In genomic region chr20:6029538-6029937, GRCh38 we compare ENCODE assay signal across 33 cellular contexts. TPM values are rescaled to one million over a fixed set of nuclear protein-coding genes. Genes with fewer than 3 reads are reported as not detected.
A peak's percentile ranks its signal among the peaks of the same experiment; 100 is the strongest.
DNase-seq lines count a peak whose midpoint lies in the region; ATAC-seq, FAIRE-seq and TF ChIP-seq lines count a peak whose summit lies in the region.
"Had no signal": no experiment of that assay in that cellular context is flagged by ENCODE, and none has a peak within 500 bp of the region (broad histone marks: within the 10 kb centered on the region; RNA-seq: fewer than 3 reads in every experiment).

No MANE protein-coding gene starts in this region.

- no peak for TF ChIP-seq RAD21 in HepG2 (CRISPR knock-in tag; IDR thresholded peaks at IDR 0.05)

- peaks cover 21% of the 10 kb centered on the region for H4K20me1 ChIP-seq in HepG2 (ENCODE audit: insufficient read depth, low read length)

- no peak overlapping the region for H3K4me2 ChIP-seq in HepG2 (ENCODE audit: low read depth, low read length)
- H3K4me2 ChIP-seq: BLaER1 treated with 17β-estradiol and CSF1 and Interleukin-3, amounts not matched to agents 10 nM and 100 nM; KMS-11; PC-9 had no signal

- peak; percentile 61 for DNase-seq in AG08395 (ENCODE audit: low spot score)
- DNase-seq in HCEC 1CT, result peak; percentile 62
- peak; percentile 51 for DNase-seq in choroid plexus epithelial cell (ENCODE audit: low read depth)
- DNase-seq in HepG2 (ENCODE audit: low spot score), result no peak
- DNase-seq in SW480 (ENCODE audit: low spot score), result no peak
- DNase-seq: activated CD4-positive, alpha-beta T cell treated with anti-CD3 and anti-CD28 coated beads for 1 hour; activated CD8-positive, alpha-beta T cell treated with anti-CD3 and anti-CD28 coated beads for 36 hours; aorta; caudate nucleus; DMS153; effector memory CD8-positive, alpha-beta T cell; erythroblast; hypothalamus; immature natural killer cell; mesendoderm; NCI-H1417; NCI-H2029 treated with DMSO at 0.1 percent for 48 hours; NCI-H2227 treated with DMSO at 0.1 percent for 48 hours; NCI-H526; pancreas; PC-9; retina; Right ventricle myocardium superior; stimulated activated CD4-positive, alpha-beta T cell treated with anti-CD3 and anti-CD28 coated beads, Interleukin-1b, Interleukin-23, amount 100 ng/mL, for 48 hours; stimulated activated naive CD8-positive, alpha-beta T cell treated with anti-CD3 and anti-CD28 coated beads, Interleukin-15, amount 100 ng/mL, for 72 hours; thyroid gland had no signal

- no peak overlapping the region for H2AFZ ChIP-seq in HepG2 (ENCODE audit: low read length)
- H2AFZ ChIP-seq: PC-9 had no signal

- H3K4me3 ChIP-seq in choroid plexus epithelial cell (ENCODE audit: low read depth, low read length) (no peak overlapping the region), HepG2 (replicated peaks in 1 of 3; ENCODE audit: insufficient read depth in 1 of 3, low read depth in 2 of 3, low read length in 3 of 3) (no peak overlapping the region)
- H3K4me3 ChIP-seq: BLaER1 treated with 17β-estradiol and CSF1 and Interleukin-3, amounts not matched to agents 10 nM and 100 nM; GM12878; pancreas; PC-9; thyroid gland had no signal

- intact Hi-C loops in HepG2 (cut with micrococcal nuclease; ENCODE audit: unreplicated experiment), result no loop called here

- H3K27ac ChIP-seq in HepG2 (ENCODE audit: extremely low read length, insufficient read depth, low read length), result no peak overlapping the region
- H3K27ac ChIP-seq: BLaER1 treated with 17β-estradiol and CSF1 and Interleukin-3, amounts not matched to agents 10 nM and 100 nM; KMS-11; pancreas; PC-9; thyroid gland had no signal

- POLR2A ChIA-PET in HepG2 (lab: Yijun Ruan, JAX), result interaction anchor here (0.6 to 1.9 kb wide), 4 partner anchors 21 to 501 kb away, joined by 3 to 7 read pairs (median 4); no protein-coding TSS in a partner anchor

- H3K36me3 ChIP-seq in HepG2 (replicated peaks in 1 of 2; ENCODE audit: control insufficient read depth in 1 of 2, insufficient read depth in 2 of 2, low read length in 2 of 2), result peaks cover 26 to 73% of the 10 kb centered on the region in 2 experiments
- H3K36me3 ChIP-seq: pancreas had no signal

- TF ChIP-seq POLR2A in HepG2 (IDR thresholded peaks at IDR 0.05; ENCODE audit: insufficient read depth in 1 of 2, low read depth in 2 of 2, low read length in 2 of 2), result no peak

- peaks cover 40% of the 10 kb centered on the region for H3K79me2 ChIP-seq in HepG2 (ENCODE audit: insufficient read depth, low read length)

- peaks cover 5% of the 10 kb centered on the region for H3K4me1 ChIP-seq in HepG2 (ENCODE audit: insufficient read depth, low read length)
- H3K4me1 ChIP-seq: thyroid gland had no signal

- no peak for FAIRE-seq in HepG2 (lab: Jason Lieb, UNC)
- FAIRE-seq: GM12878, H54, pancreas had no signal

- in situ Hi-C loops in HepG2 (cut with HindIII; ENCODE audit: extremely low pct_ligation_motif_present, low pct_unique_long_range_greater_than_20kb), result no loop called here

- no TSS peak for BruUV-seq in HepG2 (replicated peaks; lab: Mats Ljungman, UMichigan)

- TF ChIP-seq CTCF in choroid plexus epithelial cell (conservative IDR thresholded peaks at IDR 0.05; ENCODE audit: low read depth, low read length), result no peak
- TF ChIP-seq CTCF in HepG2 (CRISPR knock-in tag; IDR thresholded peaks at IDR 0.05), result no peak

- H3K27me3 ChIP-seq in HepG2 (ENCODE audit: control insufficient read depth in 1 of 2, insufficient read depth in 2 of 2, low read length in 2 of 2), result no peaks in the 10 kb centered on the region
- H3K27me3 ChIP-seq: BLaER1 treated with 17β-estradiol and CSF1 and Interleukin-3, amounts not matched to agents 10 nM and 100 nM; pancreas; thyroid gland had no signal

- no peak for TF ChIP-seq EP300 in HepG2 (IDR thresholded peaks at IDR 0.05; ENCODE audit: low read depth in 2 of 2, low read length in 2 of 2)
- TF ChIP-seq EP300 in HepG2 (CRISPR knock-in tag; IDR thresholded peaks at IDR 0.05; ENCODE audit: borderline replicate concordance), result no peak

- CTCF ChIA-PET in HepG2 (lab: Yijun Ruan, JAX; ENCODE audit: low intra/inter-chr PET ratio, low total read pairs), result no interaction called here

- no peak overlapping the region for H3K9ac ChIP-seq in HepG2 (ENCODE audit: insufficient read depth, low read depth, low read length)
- H3K9ac ChIP-seq: BLaER1 treated with 17β-estradiol and CSF1 and Interleukin-3, amounts not matched to agents 10 nM and 100 nM; KMS-11 had no signal

- ATAC-seq in HepG2 (no peak), GM18870 (IDR thresholded peaks at IDR 0.05; ENCODE audit: unreplicated experiment) (no peak), HG02623 (IDR thresholded peaks at IDR 0.05; ENCODE audit: unreplicated experiment) (no peak)
- ATAC-seq: activated CD8-positive, alpha-beta T cell treated with anti-CD3 and anti-CD28 coated beads for 36 hours; activated naive CD4-positive, alpha-beta T cell treated with anti-CD3 and anti-CD28 coated beads, Interleukin-2, amount 50 U/mL, for 72 hours; effector memory CD8-positive, alpha-beta T cell; GM12878; stimulated activated naive CD8-positive, alpha-beta T cell treated with anti-CD3 and anti-CD28 coated beads, Interleukin-15, amount 100 ng/mL, for 72 hours had no signal

- H3K9me3 ChIP-seq in HepG2 (ENCODE audit: low read length), result peaks cover 6% of the 10 kb centered on the region; the same call in 1 of the 2 replicates
- H3K9me3 ChIP-seq: thyroid gland had no signal

- 95% methylated on average over 6 of the region's 6 CpGs for WGBS in HepG2 (ENCODE audit: low lambda C conversion rate)

TF ChIP-seq in HepG2, 621 proteins besides CTCF, POLR2A, EP300 and RAD21:
- TF ChIP-seq ZNF557 (CRISPR knock-in tag; IDR thresholded peaks at IDR 0.05) (no peak), PAWR (CRISPR knock-in tag; IDR thresholded peaks at IDR 0.05; ENCODE audit: borderline replicate concordance) (0 out of 2 replicates have a peak, but pooled peaks have one; percentile 55)

RNA-seq across cellular contexts. Expression of gene CRLS1, which starts 23.6 kb away (rescaled TPM):
- 281 and 337 TPM in 2 replicates for total RNA-seq in HepG2 (2016; rRNA removed; fragmentation: Illumina TruSeq; extraction: Trizol)
- total RNA-seq in HepG2 (2016; cell fraction: cytosol; rRNA removed; fragmentation: Illumina TruSeq; extraction: Trizol; ENCODE audit: low read depth), result 75.0 and 86.3 TPM in 2 replicates
- total RNA-seq in HepG2 (2016; cell fraction: insoluble cytoplasmic fraction; rRNA removed; fragmentation: Illumina TruSeq; extraction: Trizol), result 288 and 374 TPM in 2 replicates
- total RNA-seq in HepG2 (2016; cell fraction: membrane; rRNA removed; fragmentation: Illumina TruSeq; extraction: Trizol), result 243 and 244 TPM in 2 replicates
- total RNA-seq in HepG2 (2016; cell fraction: nucleus; rRNA removed; fragmentation: Illumina TruSeq; extraction: Trizol), result 171 and 177 TPM in 2 replicates
- 188 and 295 TPM in 2 replicates for polyA plus RNA-seq in HepG2 (2011; rRNA removed)
- polyA plus RNA-seq in HepG2 (2011; cell fraction: cytosol; rRNA removed), result 117 and 135 TPM in 2 replicates
- polyA plus RNA-seq in HepG2 (2011; cell fraction: nucleus; rRNA removed), result 60.7 and 71.4 TPM in 2 replicates
- 64.0 and 97.7 TPM in 2 replicates for polyA plus RNA-seq in HepG2 (2012)
- polyA plus RNA-seq in HepG2 (2016; cell fraction: cytosol; fragmentation: Illumina TruSeq; extraction: Trizol; ENCODE audit: low read depth), result 86.8 and 106 TPM in 2 replicates
- 279 and 309 TPM in 2 replicates for polyA plus RNA-seq in HepG2 (2016; cell fraction: insoluble cytoplasmic fraction; fragmentation: Illumina TruSeq; extraction: Trizol; ENCODE audit: low read depth)
- 174 and 198 TPM in 2 replicates for polyA plus RNA-seq in HepG2 (2016; cell fraction: membrane; fragmentation: Illumina TruSeq; extraction: Trizol; ENCODE audit: low read depth)
- 265 and 274 TPM in 2 replicates for polyA plus RNA-seq in HepG2 (2016; cell fraction: nucleus; fragmentation: Illumina TruSeq; extraction: Trizol; ENCODE audit: insufficient read depth, low read depth)
- 26.0 and 94.6 TPM in 2 replicates for polyA minus RNA-seq in HepG2 (2011; rRNA and poly(A)+ RNA removed; ENCODE audit: low replicate concordance)
- 47.1 and 47.6 TPM in 2 replicates for polyA minus RNA-seq in HepG2 (2011; cell fraction: cytosol; rRNA and poly(A)+ RNA removed)
- 58.6 and 95.4 TPM in 2 replicates for polyA minus RNA-seq in HepG2 (2011; cell fraction: nucleus; rRNA and poly(A)+ RNA removed)

RNA-seq across cellular contexts. Expression of gene LRRN4, which starts 24.3 kb away (rescaled TPM):
- total RNA-seq in HepG2 (2016; rRNA removed; fragmentation: Illumina TruSeq; extraction: Trizol), result 0.20 and 0.25 TPM in 2 replicates
- total RNA-seq in HepG2 (2016; cell fraction: cytosol; rRNA removed; fragmentation: Illumina TruSeq; extraction: Trizol; ENCODE audit: low read depth), result not detected in 2 replicates
- total RNA-seq in HepG2 (2016; cell fraction: insoluble cytoplasmic fraction; rRNA removed; fragmentation: Illumina TruSeq; extraction: Trizol), result 0.13 TPM in 1 of 2 replicates, not detected in the other
- total RNA-seq in HepG2 (2016; cell fraction: membrane; rRNA removed; fragmentation: Illumina TruSeq; extraction: Trizol), result 0.17 TPM in 1 of 2 replicates, not detected in the other
- 0.22 TPM in 1 of 2 replicates, not detected in the other for total RNA-seq in HepG2 (2016; cell fraction: nucleus; rRNA removed; fragmentation: Illumina TruSeq; extraction: Trizol)
- polyA plus RNA-seq in HepG2 (2011; rRNA removed), result 0.10 and 0.15 TPM in 2 replicates
- polyA plus RNA-seq in HepG2 (2011; cell fraction: cytosol; rRNA removed), result 0.04 and 0.15 TPM in 2 replicates
- polyA plus RNA-seq in HepG2 (2011; cell fraction: nucleus; rRNA removed), result 0.19 TPM in 2 replicates
- polyA plus RNA-seq in HepG2 (2012), result 0.07 and 0.11 TPM in 2 replicates
- 0.03 and 0.06 TPM in 2 replicates for polyA plus RNA-seq in HepG2 (2016; cell fraction: cytosol; fragmentation: Illumina TruSeq; extraction: Trizol; ENCODE audit: low read depth)
- polyA plus RNA-seq in HepG2 (2016; cell fraction: insoluble cytoplasmic fraction; fragmentation: Illumina TruSeq; extraction: Trizol; ENCODE audit: low read depth), result 0.20 and 0.35 TPM in 2 replicates
- polyA plus RNA-seq in HepG2 (2016; cell fraction: membrane; fragmentation: Illumina TruSeq; extraction: Trizol; ENCODE audit: low read depth), result 0.07 TPM in 1 of 2 replicates, not detected in the other
- 0.28 and 0.33 TPM in 2 replicates for polyA plus RNA-seq in HepG2 (2016; cell fraction: nucleus; fragmentation: Illumina TruSeq; extraction: Trizol; ENCODE audit: insufficient read depth, low read depth)
- polyA minus RNA-seq in HepG2 (2011; rRNA and poly(A)+ RNA removed; ENCODE audit: low replicate concordance), result 0.44 TPM in 1 of 2 replicates, not detected in the other
- polyA minus RNA-seq in HepG2 (2011; cell fraction: cytosol; rRNA and poly(A)+ RNA removed), result 0.18 TPM in 1 of 2 replicates, not detected in the other
- 0.12 and 0.13 TPM in 2 replicates for polyA minus RNA-seq in HepG2 (2011; cell fraction: nucleus; rRNA and poly(A)+ RNA removed)
- total RNA-seq: activated CD8-positive, alpha-beta T cell treated with anti-CD3 and anti-CD28 coated beads for 36 hours; activated naive CD4-positive, alpha-beta T cell treated with anti-CD3 and anti-CD28 coated beads, Interleukin-2, amount 50 U/mL, for 72 hours; GM12878; Right ventricle myocardium superior; thyroid gland had no signal
- polyA plus RNA-seq: aorta, immature natural killer cell had no signal

Comparison
In these comparisons a context has a peak if more than half of its experiments do, and no peak if none do; other contexts are left out.
1. DNase-seq: peak in AG08395 (single experiment), HCEC 1CT (single experiment) and choroid plexus epithelial cell (single experiment); none in HepG2 (single experiment) and SW480 (single experiment).